ENCODE assay signal across 1 cellular context in genomic region chr6:158322400-158322723, GRCh38.
TF ChIP-seq lines count a peak whose summit lies in the region.

No MANE protein-coding gene starts in this region.

TF ChIP-seq in GM23338, 12 proteins besides CTCF, POLR2A, EP300 and RAD21 (continued from another document):
- TF ChIP-seq STAT1 (IDR thresholded peaks at IDR 0.05; ENCODE audit: unreplicated experiment) (no peak), POLR2AphosphoS5 (IDR thresholded peaks at IDR 0.05; ENCODE audit: low read depth) (no peak), ZNF331 (CRISPR knock-in tag; IDR thresholded peaks at IDR 0.05; ENCODE audit: low read depth) (no peak), NANOG (IDR thresholded peaks at IDR 0.05; ENCODE audit: borderline replicate concordance) (no peak), JUNB (IDR thresholded peaks at IDR 0.05; ENCODE audit: unreplicated experiment) (no peak), CREB1 (CRISPR knock-in tag; IDR thresholded peaks at IDR 0.05; ENCODE audit: low read depth) (no peak), EZH2phosphoT487 (IDR thresholded peaks at IDR 0.05; ENCODE audit: unreplicated experiment) (no peak)
- TF ChIP-seq, protein P1, sequence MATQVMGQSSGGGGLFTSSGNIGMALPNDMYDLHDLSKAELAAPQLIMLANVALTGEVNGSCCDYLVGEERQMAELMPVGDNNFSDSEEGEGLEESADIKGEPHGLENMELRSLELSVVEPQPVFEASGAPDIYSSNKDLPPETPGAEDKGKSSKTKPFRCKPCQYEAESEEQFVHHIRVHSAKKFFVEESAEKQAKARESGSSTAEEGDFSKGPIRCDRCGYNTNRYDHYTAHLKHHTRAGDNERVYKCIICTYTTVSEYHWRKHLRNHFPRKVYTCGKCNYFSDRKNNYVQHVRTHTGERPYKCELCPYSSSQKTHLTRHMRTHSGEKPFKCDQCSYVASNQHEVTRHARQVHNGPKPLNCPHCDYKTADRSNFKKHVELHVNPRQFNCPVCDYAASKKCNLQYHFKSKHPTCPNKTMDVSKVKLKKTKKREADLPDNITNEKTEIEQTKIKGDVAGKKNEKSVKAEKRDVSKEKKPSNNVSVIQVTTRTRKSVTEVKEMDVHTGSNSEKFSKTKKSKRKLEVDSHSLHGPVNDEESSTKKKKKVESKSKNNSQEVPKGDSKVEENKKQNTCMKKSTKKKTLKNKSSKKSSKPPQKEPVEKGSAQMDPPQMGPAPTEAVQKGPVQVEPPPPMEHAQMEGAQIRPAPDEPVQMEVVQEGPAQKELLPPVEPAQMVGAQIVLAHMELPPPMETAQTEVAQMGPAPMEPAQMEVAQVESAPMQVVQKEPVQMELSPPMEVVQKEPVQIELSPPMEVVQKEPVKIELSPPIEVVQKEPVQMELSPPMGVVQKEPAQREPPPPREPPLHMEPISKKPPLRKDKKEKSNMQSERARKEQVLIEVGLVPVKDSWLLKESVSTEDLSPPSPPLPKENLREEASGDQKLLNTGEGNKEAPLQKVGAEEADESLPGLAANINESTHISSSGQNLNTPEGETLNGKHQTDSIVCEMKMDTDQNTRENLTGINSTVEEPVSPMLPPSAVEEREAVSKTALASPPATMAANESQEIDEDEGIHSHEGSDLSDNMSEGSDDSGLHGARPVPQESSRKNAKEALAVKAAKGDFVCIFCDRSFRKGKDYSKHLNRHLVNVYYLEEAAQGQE (IDR thresholded peaks at IDR 0.05; ENCODE audit: unreplicated experiment), result no peak
